In the genomic region with DNA sequence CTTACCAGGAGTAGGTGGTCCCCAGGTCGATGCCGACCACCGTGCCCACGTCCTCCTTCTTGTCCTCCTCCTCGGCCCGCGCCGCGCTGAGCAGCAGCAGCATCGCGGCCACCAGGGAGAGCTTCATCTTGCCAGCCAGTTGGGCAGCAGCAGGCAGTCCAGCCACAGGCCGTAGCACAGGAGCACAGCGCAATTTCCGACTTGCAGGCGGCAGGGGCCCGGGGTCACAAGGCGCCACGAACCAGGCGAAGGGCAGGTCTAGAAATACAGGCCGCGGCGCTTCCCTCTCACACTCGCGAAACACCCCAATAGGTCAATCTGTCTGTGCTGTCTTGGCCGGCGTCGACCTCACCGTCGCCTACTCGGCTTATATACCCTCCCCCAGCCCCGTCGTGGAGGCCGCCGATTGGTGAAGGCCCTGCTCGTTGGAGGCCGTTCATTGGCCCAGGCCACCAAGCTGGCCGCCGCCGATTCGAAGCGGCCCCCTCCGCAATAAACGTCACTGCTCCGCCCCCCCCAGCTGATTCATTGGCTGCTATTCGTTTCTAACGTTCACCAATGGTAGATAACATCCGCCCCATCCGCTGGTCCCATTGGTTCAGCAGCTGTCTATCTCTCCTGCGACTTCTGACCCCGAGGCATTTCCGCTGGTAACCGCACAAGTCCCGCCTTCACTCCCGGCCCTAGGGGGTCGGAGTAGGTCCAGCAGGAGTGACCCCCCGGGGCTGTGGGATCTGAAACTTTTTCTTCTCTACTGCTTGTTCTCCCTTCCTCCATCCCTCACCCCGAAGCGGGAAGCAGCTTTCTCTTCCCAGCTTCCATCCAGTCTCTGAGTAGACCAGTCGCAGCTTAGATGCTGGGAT, we compare ENCODE assay signal across 8 cellular contexts. TPM values are rescaled to one million over a fixed set of nuclear protein-coding genes. Genes with fewer than 3 reads are reported as not detected.
DNase-seq lines count a peak whose midpoint lies in the region; ATAC-seq and TF ChIP-seq lines count a peak whose summit lies in the region.

Gene HSPA5 (minus strand): TSS at position 344 of the 863 bp plus-strand sequence. CDS start 217 bp downstream, at position 127.

- H3K4me3 ChIP-seq in testis, result peak within 1 kb of the TSS; percentile 80 to 82

- DNase-seq in NCI-H1105 (lab: John Stamatoyannopoulos, UW) (peak; percentile 98), SKM-1 treated with dmso at 0.1 percent for 144 hours (lab: John Stamatoyannopoulos, UW; ENCODE audit: unreplicated experiment) (peak; percentile 97), glomerular visceral epithelial cell (ENCODE audit: extremely low spot score) (peak; percentile 100), omental fat pad (ENCODE audit: low spot score) (peak; percentile 96), testis (peak; percentile 100)

- TF ChIP-seq POLR2A in GM10847 (IDR thresholded peaks at IDR 0.05; ENCODE audit: extremely low read depth, insufficient read length) (peak; percentile 98), testis (IDR thresholded peaks at IDR 0.05) (peak; percentile 97)

- ATAC-seq in HG02623 (IDR thresholded peaks at IDR 0.05; ENCODE audit: unreplicated experiment) (peak; percentile 92), omental fat pad (ENCODE audit: low FRiP score) (peak; percentile 96)

- intact Hi-C loops in testis (cut with DNase I; ENCODE audit: low total_unique reads), result loop anchor here (10.0 kb wide), 1 partner anchor 376 kb away; the partner anchor contains the start of genes ARPC5L and RPL35

- WGBS in testis, 2 donors, result 0% methylated on average over 43 to 54 of the region's 59 CpGs

- no peak for TF ChIP-seq CTCF in omental fat pad (IDR thresholded peaks at IDR 0.05)
- peak in 2 of 3 experiments; percentile 6 to 14 for TF ChIP-seq CTCF in testis (IDR thresholded peaks at IDR 0.05)

- no peaks in the 10 kb centered on the region for H3K27me3 ChIP-seq in testis

- H3K9me3 ChIP-seq in testis, result no peaks in the 10 kb centered on the region

- H3K27ac ChIP-seq in testis, result peak within 1 kb of the TSS; percentile 83 to 93

- H3K27me3 Mint-ChIP-seq in activated naive CD8-positive, alpha-beta T cell, result no peaks in the 10 kb centered on the region

- H3K4me1 ChIP-seq in testis, result peaks cover 34% of the 10 kb centered on the region

- no peaks in the 10 kb centered on the region for H3K36me3 ChIP-seq in testis (ENCODE audit: low read depth, missing control alignments)

- H3K9me3 Mint-ChIP-seq in activated naive CD8-positive, alpha-beta T cell (ENCODE audit: low read depth), result no peaks in the 10 kb centered on the region

- H3K4me1 Mint-ChIP-seq in activated naive CD8-positive, alpha-beta T cell (ENCODE audit: low read depth), result peaks cover 45% of the 10 kb centered on the region

- H3K36me3 Mint-ChIP-seq in activated naive CD8-positive, alpha-beta T cell, result peaks cover 27% of the 10 kb centered on the region

- peak within 1 kb of the TSS; percentile 98 for H3K27ac Mint-ChIP-seq in activated naive CD8-positive, alpha-beta T cell

- H3K4me3 Mint-ChIP-seq in activated naive CD8-positive, alpha-beta T cell, result peak within 1 kb of the TSS; percentile 98

RNA-seq across cellular contexts. Expression of gene HSPA5, which starts in this region (rescaled TPM):
- 100 to 1,000 TPM in 3 of 4 donors, 10 to 100 TPM in 1; 78.5 to 254 (median 168) TPM for total RNA-seq in omental fat pad
- total RNA-seq in testis, result 100 to 1,000 TPM; 183 to 190 TPM
- 331 TPM for polyA plus RNA-seq in testis (ENCODE audit: insufficient read depth, low read depth, low replicate concordance)

Comparison
In these comparisons a context has a peak if more than half of its experiments do, and no peak if none do; other contexts are left out.
1. Peak in every context shown above with its lines: DNase-seq, ATAC-seq, H3K4me3 ChIP-seq and H3K27ac ChIP-seq.
2. CTCF ChIP-seq: peak in testis (2 of 3); none in omental fat pad (0 of 3).